8 cellular contexts compared by ENCODE assay signal in the genomic region with DNA sequence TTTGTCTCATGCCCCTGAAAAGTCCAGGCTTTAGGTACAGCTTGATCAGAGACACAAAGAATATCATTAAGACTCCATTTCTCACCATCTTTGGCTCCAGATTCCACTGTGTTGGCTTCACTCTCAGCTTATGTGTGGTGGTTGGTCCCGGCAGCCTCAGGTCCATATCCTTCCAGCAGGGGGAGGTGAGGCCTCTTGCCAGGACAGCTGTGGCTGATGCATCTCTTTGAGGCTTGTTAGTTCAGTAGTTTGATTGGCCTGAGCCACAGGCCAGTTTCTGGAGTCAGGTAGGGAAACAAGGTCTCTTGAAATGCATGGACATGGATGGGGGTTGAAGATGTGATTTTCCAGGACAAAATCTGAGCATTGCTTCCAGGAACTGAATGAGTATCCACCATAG.
A peak's percentile ranks its signal among the peaks of the same experiment; 100 is the strongest.
DNase-seq lines count a peak whose midpoint lies in the region; ATAC-seq and TF ChIP-seq lines count a peak whose summit lies in the region.

No MANE protein-coding gene starts in this region.

- peak; percentile 46; the same call in 1 of the 2 replicates for TF ChIP-seq RAD21 in IMR-90 (IDR thresholded peaks at IDR 0.05; ENCODE audit: low read length)

- TF ChIP-seq CTCF in IMR-90 (conservative IDR thresholded peaks at IDR 0.05; ENCODE audit: low read depth, low read length) (peak; percentile 43), cardiac fibroblast (IDR thresholded peaks at IDR 0.05; ENCODE audit: low read depth, low read length) (peak; percentile 64), mesothelial cell of epicardium (IDR thresholded peaks at IDR 0.05; ENCODE audit: unreplicated experiment) (peak; percentile 18), omental fat pad (IDR thresholded peaks at IDR 0.05) (no peak)

- H3K9me1 ChIP-seq in IMR-90 (ENCODE audit: insufficient read depth, low read length), result peaks cover 11% of the 10 kb centered on the region

- H2AFZ ChIP-seq in IMR-90 (replicated peaks; ENCODE audit: low read length, poor library complexity), result no peak overlapping the region

- dilution Hi-C loops in IMR-90 (cut with HindIII; ENCODE audit: low sequenced_read_pairs, unreplicated experiment), result no loop called here

- H3K27ac ChIP-seq in IMR-90 (ENCODE audit: insufficient read depth, low read length), result no peak overlapping the region

- H2BK15ac ChIP-seq in IMR-90 (ENCODE audit: low read depth, low read length), result peak overlapping the region; percentile 47; the same call in 1 of the 3 replicates

- H4K20me1 ChIP-seq in IMR-90 (ENCODE audit: insufficient read depth, low read length), result no peaks in the 10 kb centered on the region

- no peaks in the 10 kb centered on the region for H3K9me3 ChIP-seq in IMR-90 (ENCODE audit: control insufficient read depth, insufficient read depth, low read length)

- in situ Hi-C loops in IMR-90 (cut with MboI; ENCODE audit: low sequenced_read_pairs), result no loop called here

- CTCF ChIA-PET in IMR-90 (lab: Yijun Ruan, JAX), result interaction anchor here (0.6 to 1.4 kb wide), 6 partner anchors 8 to 657 kb away, joined by 3 to 5 read pairs (median 4); no protein-coding TSS in a partner anchor

- H3K9me3 Mint-ChIP-seq in mesothelial cell of epicardium, result no peaks in the 10 kb centered on the region

- peak; percentile 89 for ATAC-seq in GM18907 (IDR thresholded peaks at IDR 0.05; ENCODE audit: unreplicated experiment)
- peak; percentile 58 for ATAC-seq in IMR-90 (ENCODE audit: low read depth)
- ATAC-seq in omental fat pad (ENCODE audit: low FRiP score), result no peak

- H3K18ac ChIP-seq in IMR-90 (ENCODE audit: low read depth, low read length), result no peak overlapping the region

- no TSS peak for BruUV-seq in IMR-90 (replicated peaks; lab: Mats Ljungman, UMichigan)

- peak overlapping the region; percentile 38; the same call in 1 of the 2 replicates for H2BK20ac ChIP-seq in IMR-90 (ENCODE audit: low read depth, low read length)

- TF ChIP-seq POLR2A in IMR-90 (IDR thresholded peaks at IDR 0.05; ENCODE audit: low read depth, low read length), result no peak

- H3K27me3 ChIP-seq in IMR-90 (ENCODE audit: control insufficient read depth, insufficient read depth, low read length), result no peaks in the 10 kb centered on the region

- H3K23ac ChIP-seq in IMR-90 (ENCODE audit: low read depth, low read length), result no peak overlapping the region

- POLR2A ChIA-PET in IMR-90 (lab: Charles Lee; ENCODE audit: unreplicated experiment), result no interaction called here

- H3K56ac ChIP-seq in IMR-90 (ENCODE audit: extremely low read depth, insufficient read depth, low read length), result no peak overlapping the region

- H2AK5ac ChIP-seq in IMR-90 (ENCODE audit: low read depth, low read length), result 0 out of 2 replicates have a peak overlapping the region, but pooled peaks have one; percentile 6

- no peak overlapping the region; the same call in 1 of the 2 replicates for H4K91ac ChIP-seq in IMR-90 (ENCODE audit: insufficient read depth, low read depth, low read length)

- peaks cover 14% of the 10 kb centered on the region for H3K4me1 ChIP-seq in IMR-90 (ENCODE audit: control insufficient read depth, insufficient read depth, low read length)

- H3K9ac ChIP-seq in IMR-90 (ENCODE audit: low read depth, low read length), result no peak overlapping the region

- H3K4me1 Mint-ChIP-seq in mesothelial cell of epicardium, result peaks cover 2% of the 10 kb centered on the region

- H3K4me3 ChIP-seq in IMR-90 (ENCODE audit: insufficient read depth, low read depth, low read length) (no peak overlapping the region), cardiac fibroblast (replicated peaks in 1 of 2; ENCODE audit: low read depth in 2 of 2, low read length in 2 of 2) (no peak overlapping the region)

- H3K36me3 Mint-ChIP-seq in mesothelial cell of epicardium, result peaks cover 6% of the 10 kb centered on the region

- peaks cover 0 to 5% of the 10 kb centered on the region in 2 experiments; a peak in 1 of 4 replicates for H3K79me1 ChIP-seq in IMR-90 (ENCODE audit: low read depth in 1 of 2, low read length in 2 of 2)

- H4K8ac ChIP-seq in IMR-90 (ENCODE audit: low read depth in 2 of 2, low read length in 2 of 2), result no peak overlapping the region

- no peak overlapping the region for H2BK5ac ChIP-seq in IMR-90 (ENCODE audit: low read depth, low read length, poor library complexity, severe bottlenecking)

- 0 out of 2 replicates have a peak overlapping the region, but pooled peaks have one; percentile 30 for H2BK120ac ChIP-seq in IMR-90 (ENCODE audit: low read depth, low read length)

- intact Hi-C loops in IMR-90 (cut with micrococcal nuclease), result no loop called here

- H3K27ac Mint-ChIP-seq in mesothelial cell of epicardium, result no peak overlapping the region

- no peak overlapping the region for H4K5ac ChIP-seq in IMR-90 (ENCODE audit: low read depth, low read length)

- H2AK9ac ChIP-seq in IMR-90 (replicated peaks; ENCODE audit: low read depth, low read length, poor library complexity), result no peak overlapping the region

- peak overlapping the region; percentile 0; the same call in 1 of the 2 replicates for H3K4ac ChIP-seq in IMR-90 (ENCODE audit: low read depth, low read length)

- 40% methylated on average over 1 of the region's 1 CpG; no CpG with 5 or more reads in 1 of the 2 experiments for WGBS in IMR-90 (ENCODE audit: extremely low coverage in 2 of 2, insufficient read length in 1 of 2), 2 experiments

- H3K4me2 ChIP-seq in IMR-90 (ENCODE audit: low read depth, low read length), result no peak overlapping the region

- no peak overlapping the region for H3K14ac ChIP-seq in IMR-90 (replicated peaks; ENCODE audit: low read depth, low read length)

- no peaks in the 10 kb centered on the region for H3K36me3 ChIP-seq in IMR-90 (ENCODE audit: control insufficient read depth, insufficient read depth, low read length)

- no peaks in the 10 kb centered on the region for H3K27me3 Mint-ChIP-seq in mesothelial cell of epicardium (ENCODE audit: low read depth)

- DNase-seq in AG08395 (ENCODE audit: low spot score), result peak; percentile 39
- peak; percentile 66 for DNase-seq in IMR-90
- DNase-seq in cardiac fibroblast (ENCODE audit: low read depth in 2 of 2), result peak; percentile 61 to 72
- DNase-seq in mesothelial cell of epicardium (ENCODE audit: low spot score in 2 of 2, unreplicated experiment in 2 of 2), result no peak
- no peak for DNase-seq in NCI-H345 (lab: John Stamatoyannopoulos, UW)
- DNase-seq in cerebellar nuclear complex (lab: John Stamatoyannopoulos, UW), result no peak
- DNase-seq in omental fat pad (ENCODE audit: low spot score), result no peak

- no peak overlapping the region for H3K4me3 Mint-ChIP-seq in mesothelial cell of epicardium

TF ChIP-seq in IMR-90, 13 proteins besides CTCF, POLR2A, EP300 and RAD21:
- TF ChIP-seq SMC3 (IDR thresholded peaks at IDR 0.05; ENCODE audit: low read depth, low read length) (peak; percentile 40), RCOR1 (IDR thresholded peaks at IDR 0.05; ENCODE audit: insufficient replicate concordance, low read length) (no peak)

Comparison
In these comparisons a context has a peak if more than half of its experiments do, and no peak if none do; other contexts are left out.
1. DNase-seq: peak in AG08395 (single experiment), IMR-90 (single experiment) and cardiac fibroblast (2 of 2); none in mesothelial cell of epicardium (0 of 2), NCI-H345 (single experiment), cerebellar nuclear complex (0 of 2) and omental fat pad (single experiment).
2. CTCF ChIP-seq: peak in IMR-90 (single experiment), cardiac fibroblast (single experiment) and mesothelial cell of epicardium (single experiment); none in omental fat pad (0 of 3).